ENCODE assay signal across 1 cellular context in the genomic region with DNA sequence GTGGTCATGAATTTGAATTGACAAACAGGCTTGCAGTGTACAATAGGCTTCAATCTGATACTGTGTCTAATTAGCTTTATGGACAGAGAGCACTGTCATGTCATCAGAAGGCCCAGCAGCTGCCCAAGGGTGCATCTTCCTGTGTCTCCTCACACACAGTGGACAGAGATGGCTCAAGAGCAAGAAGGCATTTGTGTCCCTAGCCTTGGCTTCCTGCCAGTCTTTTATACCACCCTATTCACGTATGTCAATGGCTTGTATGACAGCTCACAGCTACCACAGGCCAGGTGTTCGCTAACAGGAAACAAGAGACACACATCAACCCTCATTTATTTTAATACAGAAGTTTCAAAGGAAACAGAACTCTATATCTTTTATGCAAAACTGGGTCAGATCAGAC.
TF ChIP-seq lines count a peak whose summit lies in the region.

No MANE protein-coding gene starts in this region.

TF ChIP-seq in GM12878, 131 proteins besides CTCF, POLR2A, EP300 and RAD21:
- no peak for TF ChIP-seq ZSCAN29 (IDR thresholded peaks at IDR 0.05)
- TF ChIP-seq POLR2AphosphoS2 (IDR thresholded peaks at IDR 0.05; ENCODE audit: low read depth, low read length): no peak
- no peak for TF ChIP-seq TARDBP (IDR thresholded peaks at IDR 0.05; ENCODE audit: borderline replicate concordance)
- no peak for TF ChIP-seq PAX5 (IDR thresholded peaks at IDR 0.05; ENCODE audit: borderline replicate concordance, low read depth, low read length)
- no peak for TF ChIP-seq SMC3 (IDR thresholded peaks at IDR 0.05; ENCODE audit: borderline replicate concordance, low read length)
- TF ChIP-seq, protein P1, sequence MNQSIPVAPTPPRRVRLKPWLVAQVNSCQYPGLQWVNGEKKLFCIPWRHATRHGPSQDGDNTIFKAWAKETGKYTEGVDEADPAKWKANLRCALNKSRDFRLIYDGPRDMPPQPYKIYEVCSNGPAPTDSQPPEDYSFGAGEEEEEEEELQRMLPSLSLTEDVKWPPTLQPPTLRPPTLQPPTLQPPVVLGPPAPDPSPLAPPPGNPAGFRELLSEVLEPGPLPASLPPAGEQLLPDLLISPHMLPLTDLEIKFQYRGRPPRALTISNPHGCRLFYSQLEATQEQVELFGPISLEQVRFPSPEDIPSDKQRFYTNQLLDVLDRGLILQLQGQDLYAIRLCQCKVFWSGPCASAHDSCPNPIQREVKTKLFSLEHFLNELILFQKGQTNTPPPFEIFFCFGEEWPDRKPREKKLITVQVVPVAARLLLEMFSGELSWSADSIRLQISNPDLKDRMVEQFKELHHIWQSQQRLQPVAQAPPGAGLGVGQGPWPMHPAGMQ (IDR thresholded peaks at IDR 0.05; ENCODE audit: borderline replicate concordance): no peak
- no peak for TF ChIP-seq RELA (IDR thresholded peaks at IDR 0.05; ENCODE audit: borderline replicate concordance, partially characterized antibody)
- TF ChIP-seq SMAD5 (IDR thresholded peaks at IDR 0.05; ENCODE audit: low read depth): no peak
- TF ChIP-seq MTA3 (IDR thresholded peaks at IDR 0.05; ENCODE audit: borderline replicate concordance, low read length): no peak
- TF ChIP-seq, protein P2, sequence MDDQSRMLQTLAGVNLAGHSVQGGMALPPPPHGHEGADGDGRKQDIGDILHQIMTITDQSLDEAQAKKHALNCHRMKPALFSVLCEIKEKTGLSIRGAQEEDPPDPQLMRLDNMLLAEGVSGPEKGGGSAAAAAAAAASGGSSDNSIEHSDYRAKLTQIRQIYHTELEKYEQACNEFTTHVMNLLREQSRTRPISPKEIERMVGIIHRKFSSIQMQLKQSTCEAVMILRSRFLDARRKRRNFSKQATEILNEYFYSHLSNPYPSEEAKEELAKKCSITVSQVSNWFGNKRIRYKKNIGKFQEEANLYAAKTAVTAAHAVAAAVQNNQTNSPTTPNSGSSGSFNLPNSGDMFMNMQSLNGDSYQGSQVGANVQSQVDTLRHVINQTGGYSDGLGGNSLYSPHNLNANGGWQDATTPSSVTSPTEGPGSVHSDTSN (IDR thresholded peaks at IDR 0.05; ENCODE audit: insufficient replicate concordance, low read depth, low read length): no peak
- TF ChIP-seq ETV6 (conservative IDR thresholded peaks at IDR 0.05 in 1 of 2, IDR thresholded peaks at IDR 0.05 in 1 of 2; ENCODE audit: borderline replicate concordance in 1 of 2, low read depth in 1 of 2): no peak
- TF ChIP-seq SMAD1 (IDR thresholded peaks at IDR 0.05; ENCODE audit: low read depth, partially characterized antibody): no peak
- no peak for TF ChIP-seq NBN (IDR thresholded peaks at IDR 0.05)
- TF ChIP-seq NRF1 (conservative IDR thresholded peaks at IDR 0.05; ENCODE audit: low read depth, low read length): no peak
- no peak for TF ChIP-seq IRF4 (IDR thresholded peaks at IDR 0.05; ENCODE audit: low read depth, low read length)
TF ChIP-seq in GM12878: peak in this region for 0.
